30 cellular contexts compared by ENCODE assay signal in the genomic region with DNA sequence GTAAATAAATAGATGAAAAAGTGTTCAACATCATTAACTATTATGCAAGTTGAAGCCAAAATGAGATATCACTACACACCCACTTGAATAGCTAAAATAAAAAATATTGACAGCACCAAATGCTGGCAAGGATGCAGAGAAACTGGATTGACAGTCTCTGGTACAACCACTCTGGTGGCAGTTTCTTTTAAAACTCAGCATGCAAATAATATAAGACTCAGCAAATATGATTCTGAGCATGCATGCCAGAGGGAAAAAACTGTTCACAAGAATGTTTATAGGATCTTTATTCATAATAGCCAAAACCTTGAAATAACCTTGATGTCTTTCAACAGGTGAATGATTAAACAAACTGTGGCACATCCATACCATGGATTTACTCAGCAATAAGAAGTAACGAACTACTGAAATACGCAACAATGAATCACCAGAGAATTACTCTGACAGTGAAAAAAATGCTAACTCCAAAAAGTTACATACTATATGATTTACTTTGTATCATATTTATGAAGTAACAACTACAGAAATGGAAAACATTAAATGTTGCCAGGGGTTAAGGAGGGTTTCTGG.
"Had no signal": no experiment of that assay in that cellular context is flagged by ENCODE, and none has a peak within 500 bp of the region (broad histone marks: within the 10 kb centered on the region; RNA-seq: fewer than 3 reads in every experiment).

No MANE protein-coding gene starts in this region.

- H3K27ac ChIP-seq: ascending aorta, cardiac muscle cell, VCaP had no signal

- FAIRE-seq: bronchial epithelial cell, TTC549 had no signal

- DNase-seq: activated B cell treated with CpG ODN at 0.5 μM for 24 hours; activated CD4-positive, alpha-beta memory T cell treated with anti-CD3 and anti-CD28 coated beads for 36 hours; activated CD4-positive, alpha-beta T cell treated with anti-CD3 and anti-CD28 coated beads for 4 hours; activated CD4-positive, alpha-beta T cell treated with anti-CD3 and anti-CD28 coated beads, Interleukin-2, amount 50 U/mL, for 1 hour; activated CD4-positive, alpha-beta T cell treated with anti-CD3 and anti-CD28 coated beads, Interleukin-2, amount 50 U/mL, for 4 hours; activated CD4-positive, CD25-positive, alpha-beta regulatory T cell treated with anti-CD3 and anti-CD28 coated beads, Interleukin-2, amount 50 U/mL, for 72 hours; activated CD8-positive, alpha-beta memory T cell treated with anti-CD3 and anti-CD28 coated beads, Interleukin-2, amount 50 U/mL, for 4 hours; activated CD8-positive, alpha-beta T cell treated with anti-CD3 and anti-CD28 coated beads for 36 hours; activated effector memory CD4-positive, alpha-beta T cell treated with Interleukin-2 at 50 U/mL for 16 hours; activated gamma-delta T cell; activated naive CD4-positive, alpha-beta T cell treated with anti-CD3 and anti-CD28 coated beads, Interleukin-2, amount 10 ng/mL, durations not matched to agents 7 days and 5 days; activated naive CD4-positive, alpha-beta T cell treated with Interleukin-2 at 50 U/mL for 16 hours; activated naive CD8-positive, alpha-beta T cell treated with anti-CD3 and anti-CD28 coated beads, Interleukin-2, amount 10 ng/mL, durations not matched to agents 7 days and 5 days; activated naive CD8-positive, alpha-beta T cell treated with anti-CD3 and anti-CD28 coated beads, Interleukin-2, amount 50 U/mL, for 24 hours; activated T-cell treated with anti-CD3 and anti-CD28 coated beads for 4 hours; activated T-cell treated with anti-CD3 and anti-CD28 coated beads, Interleukin-2, amount 50 U/mL, for 1 hour; activated T-cell treated with anti-CD3 and anti-CD28 coated beads, Interleukin-2, amount 50 U/mL, for 4 hours; activated T-cell treated with anti-CD3 and anti-CD28 coated beads, Interleukin-2, amount 50 U/mL, for 72 hours; amygdala; anterior cingulate cortex; caudate nucleus; cerebellar nuclear complex; T-helper 2 cell; T-helper 9 cell had no signal

- ATAC-seq: activated CD8-positive, alpha-beta T cell treated with anti-CD3 and anti-CD28 coated beads for 36 hours; activated naive CD8-positive, alpha-beta T cell treated with anti-CD3 and anti-CD28 coated beads, Interleukin-2, amount 50 U/mL, for 24 hours; activated T-cell treated with anti-CD3 and anti-CD28 coated beads, Interleukin-2, amount 50 U/mL, for 4 hours; activated T-cell treated with anti-CD3 and anti-CD28 coated beads, Interleukin-2, amount 50 U/mL, for 72 hours; activated T-helper 17 cell treated with anti-CD3 and anti-CD28 coated beads, Interleukin-2, amount 50 U/mL, for 72 hours had no signal
